Comparison of ENCODE assay signal across 1 cellular context in genomic region chr4:127732623-127733199, GRCh38.
TF ChIP-seq lines count a peak whose summit lies in the region.

No MANE protein-coding gene starts in this region.

TF ChIP-seq in HEK293, 187 proteins besides CTCF, POLR2A, EP300 and RAD21 (continued from another document):
- TF ChIP-seq, protein P1, sequence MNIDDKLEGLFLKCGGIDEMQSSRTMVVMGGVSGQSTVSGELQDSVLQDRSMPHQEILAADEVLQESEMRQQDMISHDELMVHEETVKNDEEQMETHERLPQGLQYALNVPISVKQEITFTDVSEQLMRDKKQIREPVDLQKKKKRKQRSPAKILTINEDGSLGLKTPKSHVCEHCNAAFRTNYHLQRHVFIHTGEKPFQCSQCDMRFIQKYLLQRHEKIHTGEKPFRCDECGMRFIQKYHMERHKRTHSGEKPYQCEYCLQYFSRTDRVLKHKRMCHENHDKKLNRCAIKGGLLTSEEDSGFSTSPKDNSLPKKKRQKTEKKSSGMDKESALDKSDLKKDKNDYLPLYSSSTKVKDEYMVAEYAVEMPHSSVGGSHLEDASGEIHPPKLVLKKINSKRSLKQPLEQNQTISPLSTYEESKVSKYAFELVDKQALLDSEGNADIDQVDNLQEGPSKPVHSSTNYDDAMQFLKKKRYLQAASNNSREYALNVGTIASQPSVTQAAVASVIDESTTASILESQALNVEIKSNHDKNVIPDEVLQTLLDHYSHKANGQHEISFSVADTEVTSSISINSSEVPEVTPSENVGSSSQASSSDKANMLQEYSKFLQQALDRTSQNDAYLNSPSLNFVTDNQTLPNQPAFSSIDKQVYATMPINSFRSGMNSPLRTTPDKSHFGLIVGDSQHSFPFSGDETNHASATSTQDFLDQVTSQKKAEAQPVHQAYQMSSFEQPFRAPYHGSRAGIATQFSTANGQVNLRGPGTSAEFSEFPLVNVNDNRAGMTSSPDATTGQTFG (tag by site-specific recombination; IDR thresholded peaks at IDR 0.05; ENCODE audit: borderline replicate concordance): no peak
- no peak for TF ChIP-seq ZNF626 (tag by site-specific recombination; IDR thresholded peaks at IDR 0.05)
- TF ChIP-seq PRDM1 (tag by site-specific recombination; IDR thresholded peaks at IDR 0.05): no peak
